In genomic region chr7:47340490-47340889, GRCh38 we compare ENCODE assay signal across 1 cellular context.
TF ChIP-seq lines count a peak whose summit lies in the region.

No MANE protein-coding gene starts in this region.

TF ChIP-seq in HEK293T, 16 proteins besides CTCF, POLR2A, EP300 and RAD21 (continued from another document):
- peak; percentile 6; the same call in 1 of the 2 replicates for TF ChIP-seq PKNOX1 (IDR thresholded peaks at IDR 0.05)
- no peak for TF ChIP-seq FOXA1 (IDR thresholded peaks at IDR 0.05)
- no peak for TF ChIP-seq LEF1 (IDR thresholded peaks at IDR 0.05; ENCODE audit: borderline replicate concordance)
- no peak for TF ChIP-seq ZNF384 (IDR thresholded peaks at IDR 0.05)
- TF ChIP-seq BHLHE40 (IDR thresholded peaks at IDR 0.05; ENCODE audit: borderline replicate concordance), result no peak
- TF ChIP-seq FOXK2 (IDR thresholded peaks at IDR 0.05), result no peak
